In the genomic region with DNA sequence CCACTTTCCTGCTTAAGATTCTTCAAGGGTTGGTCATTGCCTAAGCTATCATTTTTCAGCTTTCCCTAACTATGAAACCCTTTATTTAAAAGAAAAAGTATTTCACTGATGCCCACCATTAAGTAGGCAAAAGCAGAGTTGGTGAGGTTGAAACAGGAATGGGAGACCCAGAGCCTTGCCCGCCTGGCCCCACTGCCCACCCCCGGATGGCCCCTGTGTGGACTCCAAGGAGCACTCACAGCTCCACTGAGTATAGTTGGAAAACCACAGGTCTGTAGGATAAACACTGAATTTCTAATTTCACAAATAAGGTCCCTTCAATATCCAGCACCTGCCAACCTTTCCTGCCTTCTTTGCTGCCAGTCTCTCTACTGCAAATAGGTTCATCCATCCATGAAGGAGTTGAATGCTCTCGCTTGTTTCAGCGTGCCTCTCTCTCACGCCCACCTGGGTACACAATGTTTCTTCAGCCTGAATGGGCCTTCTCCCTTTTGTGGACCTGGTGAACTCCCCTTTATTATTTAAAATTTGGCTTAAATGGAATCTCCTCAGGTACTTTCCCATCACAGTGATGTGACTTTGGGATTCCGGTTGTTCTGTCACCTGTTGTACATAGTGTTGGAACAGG, we compare ENCODE assay signal across 15 cellular contexts. TPM values are rescaled to one million over a fixed set of nuclear protein-coding genes. Genes with fewer than 3 reads are reported as not detected.
DNase-seq lines count a peak whose midpoint lies in the region; ATAC-seq and TF ChIP-seq lines count a peak whose summit lies in the region.
"Had no signal": no experiment of that assay in that cellular context is flagged by ENCODE, and none has a peak within 500 bp of the region (broad histone marks: within the 10 kb centered on the region; RNA-seq: fewer than 3 reads in every experiment).

No MANE protein-coding gene starts in this region.

- H3K4me2 ChIP-seq in hepatocyte, result no peak overlapping the region

- 94% methylated on average over 6 of the region's 6 CpGs for WGBS in hepatocyte (ENCODE audit: low lambda C conversion rate, missing lambda C conversion rate)

- H4K20me1 ChIP-seq in hepatocyte (ENCODE audit: insufficient read depth, poor library complexity, severe bottlenecking), result no peaks in the 10 kb centered on the region

- peak overlapping the region; percentile 53 for H2AFZ ChIP-seq in hepatocyte

- peaks cover 7% of the 10 kb centered on the region for H3K27me3 Mint-ChIP-seq in activated CD4-positive, alpha-beta T cell treated with anti-CD3 and anti-CD28 coated beads, Interleukin-2, amount 10 ng/mL, durations not matched to agents 24 days and 14 days
- no peaks in the 10 kb centered on the region for H3K27me3 Mint-ChIP-seq in activated CD4-positive, alpha-beta T cell treated with anti-CD3 and anti-CD28 coated beads for 36 hours
- H3K27me3 Mint-ChIP-seq in glutamatergic neuron (ENCODE audit: unreplicated experiment), result peaks cover 4% of the 10 kb centered on the region
- H3K27me3 Mint-ChIP-seq: activated B cell treated with CpG ODN at 0.5 μM for 24 hours had no signal

- no peaks in the 10 kb centered on the region for H3K36me3 Mint-ChIP-seq in activated CD4-positive, alpha-beta T cell treated with anti-CD3 and anti-CD28 coated beads, Interleukin-2, amount 10 ng/mL, durations not matched to agents 24 days and 14 days (ENCODE audit: low read depth)
- H3K36me3 Mint-ChIP-seq in activated CD4-positive, alpha-beta T cell treated with anti-CD3 and anti-CD28 coated beads for 36 hours (ENCODE audit: low read depth), result peaks cover 1% of the 10 kb centered on the region
- H3K36me3 Mint-ChIP-seq in glutamatergic neuron (ENCODE audit: unreplicated experiment), result peaks cover 4% of the 10 kb centered on the region

- intact Hi-C loops in activated CD4-positive, alpha-beta T cell treated with anti-CD3 and anti-CD28 coated beads, Interleukin-2, amount 10 ng/mL, durations not matched to agents 24 days and 14 days (cut with micrococcal nuclease), result no loop called here
- intact Hi-C loops in activated CD4-positive, alpha-beta T cell treated with anti-CD3 and anti-CD28 coated beads for 36 hours (cut with DNase I, micrococcal nuclease), result no loop called here

- ATAC-seq in activated CD4-positive, alpha-beta T cell treated with anti-CD3 and anti-CD28 coated beads for 36 hours, result no peak
- ATAC-seq in HG02973 (IDR thresholded peaks at IDR 0.05; ENCODE audit: unreplicated experiment), result no peak

- peaks cover 5% of the 10 kb centered on the region for H3K9me3 Mint-ChIP-seq in activated CD4-positive, alpha-beta T cell treated with anti-CD3 and anti-CD28 coated beads, Interleukin-2, amount 10 ng/mL, durations not matched to agents 24 days and 14 days
- H3K9me3 Mint-ChIP-seq in activated CD4-positive, alpha-beta T cell treated with anti-CD3 and anti-CD28 coated beads for 36 hours (ENCODE audit: low read depth), result peaks cover 5% of the 10 kb centered on the region
- peaks cover 7% of the 10 kb centered on the region for H3K9me3 Mint-ChIP-seq in glutamatergic neuron (ENCODE audit: unreplicated experiment)
- H3K9me3 Mint-ChIP-seq: activated B cell treated with CpG ODN at 0.5 μM for 24 hours had no signal

- no peak overlapping the region for H3K4me3 ChIP-seq in hepatocyte
- H3K4me3 ChIP-seq: sigmoid colon had no signal

- POLR2A ChIA-PET in activated CD4-positive, alpha-beta T cell treated with anti-CD3 and anti-CD28 coated beads for 36 hours (lab: Charles Lee), result interaction anchor here (0.6 kb wide), 1 partner anchor 56 kb away, joined by 4 read pairs; no protein-coding TSS in a partner anchor

- peaks cover 4% of the 10 kb centered on the region for H3K4me1 Mint-ChIP-seq in activated CD4-positive, alpha-beta T cell treated with anti-CD3 and anti-CD28 coated beads, Interleukin-2, amount 10 ng/mL, durations not matched to agents 24 days and 14 days
- peaks cover 9% of the 10 kb centered on the region for H3K4me1 Mint-ChIP-seq in activated CD4-positive, alpha-beta T cell treated with anti-CD3 and anti-CD28 coated beads for 36 hours
- H3K4me1 Mint-ChIP-seq in glutamatergic neuron (ENCODE audit: low read depth, unreplicated experiment), result no peaks in the 10 kb centered on the region
- H3K4me1 Mint-ChIP-seq: activated B cell treated with CpG ODN at 0.5 μM for 24 hours had no signal

- peak overlapping the region; percentile 88 for H3K27ac ChIP-seq in hepatocyte
- H3K27ac ChIP-seq: 22Rv1 had no signal

- H3K9me2 ChIP-seq in hepatocyte (replicated peaks; ENCODE audit: insufficient read depth), result no peaks in the 10 kb centered on the region

- H3K9me3 ChIP-seq in hepatocyte (ENCODE audit: low read depth), result no peaks in the 10 kb centered on the region
- H3K9me3 ChIP-seq: sigmoid colon had no signal

- TF ChIP-seq CTCF in hepatocyte (IDR thresholded peaks at IDR 0.05; ENCODE audit: poor library complexity) (no peak), glutamatergic neuron (IDR thresholded peaks at IDR 0.05; ENCODE audit: partially characterized antibody, unreplicated experiment) (no peak), GM10266 (IDR thresholded peaks at IDR 0.05; ENCODE audit: control insufficient read depth, insufficient read depth, low read depth, missing control alignments) (no peak)

- CTCF ChIA-PET in activated CD4-positive, alpha-beta T cell treated with anti-CD3 and anti-CD28 coated beads for 36 hours (lab: Charles Lee), result interaction anchor here (0.7 kb wide), 2 partner anchors 139 to 186 kb away, joined by 3 read pairs; no protein-coding TSS in a partner anchor

- H3K27ac Mint-ChIP-seq in activated CD4-positive, alpha-beta T cell treated with anti-CD3 and anti-CD28 coated beads, Interleukin-2, amount 10 ng/mL, durations not matched to agents 24 days and 14 days, result no peak overlapping the region
- no peak overlapping the region for H3K27ac Mint-ChIP-seq in activated CD4-positive, alpha-beta T cell treated with anti-CD3 and anti-CD28 coated beads for 36 hours
- no peak overlapping the region for H3K27ac Mint-ChIP-seq in glutamatergic neuron (ENCODE audit: unreplicated experiment)
- H3K27ac Mint-ChIP-seq: activated B cell treated with CpG ODN at 0.5 μM for 24 hours had no signal

- DNase-seq in activated CD4-positive, alpha-beta T cell treated with anti-CD3 and anti-CD28 coated beads, Interleukin-2, amount 10 ng/mL, durations not matched to agents 24 days and 14 days, result peak; percentile 50
- no peak for DNase-seq in activated CD4-positive, alpha-beta T cell treated with anti-CD3 and anti-CD28 coated beads for 36 hours
- DNase-seq in NCI-H2196 treated with DMSO at 0.1 percent for 48 hours (lab: John Stamatoyannopoulos, UW; ENCODE audit: unreplicated experiment) (peak; percentile 81), hepatocyte (ENCODE audit: low spot score) (no peak), glutamatergic neuron (no peak), GM10266 (ENCODE audit: extremely low spot score) (no peak)
- no peak for DNase-seq in effector CD8-positive, alpha-beta T cell (lab: John Stamatoyannopoulos, UW)
- DNase-seq: activated B cell treated with CpG ODN at 0.5 μM for 24 hours, activated T-cell treated with anti-CD3 and anti-CD28 coated beads for 4 hours, Calu3, islet precursor cell, MM.1S had no signal

- H3K4me1 ChIP-seq in hepatocyte (ENCODE audit: insufficient read depth), result peaks cover 11% of the 10 kb centered on the region
- H3K4me1 ChIP-seq: sigmoid colon had no signal

- H3K36me3 ChIP-seq in hepatocyte (replicated peaks; ENCODE audit: insufficient read depth, low read depth), result no peaks in the 10 kb centered on the region
- H3K36me3 ChIP-seq: sigmoid colon had no signal

- no peak overlapping the region for H3K4me3 Mint-ChIP-seq in activated CD4-positive, alpha-beta T cell treated with anti-CD3 and anti-CD28 coated beads, Interleukin-2, amount 10 ng/mL, durations not matched to agents 24 days and 14 days
- no peak overlapping the region for H3K4me3 Mint-ChIP-seq in activated CD4-positive, alpha-beta T cell treated with anti-CD3 and anti-CD28 coated beads for 36 hours
- no peak overlapping the region for H3K4me3 Mint-ChIP-seq in glutamatergic neuron (ENCODE audit: unreplicated experiment)
- H3K4me3 Mint-ChIP-seq: activated B cell treated with CpG ODN at 0.5 μM for 24 hours had no signal

- H3K27me3 ChIP-seq in hepatocyte, result no peaks in the 10 kb centered on the region
- H3K27me3 ChIP-seq: sigmoid colon had no signal

- H3K79me2 ChIP-seq in hepatocyte, result no peaks in the 10 kb centered on the region

RNA-seq across cellular contexts. Expression of gene ACAP2, which starts 8.7 kb away (rescaled TPM):
- 39.1 and 40.0 TPM in 2 replicates for total RNA-seq in activated CD4-positive, alpha-beta T cell treated with anti-CD3 and anti-CD28 coated beads, Interleukin-2, amount 10 ng/mL, durations not matched to agents 24 days and 14 days
- 10 to 100 TPM; 43.7 to 51.9 TPM for total RNA-seq in activated CD4-positive, alpha-beta T cell treated with anti-CD3 and anti-CD28 coated beads for 36 hours
- total RNA-seq in hepatocyte, result 41.8 and 47.4 TPM in 2 replicates
- polyA plus RNA-seq in hepatocyte, result 27.0 and 39.2 TPM in 2 replicates
- total RNA-seq in glutamatergic neuron (ENCODE audit: unreplicated experiment), result 60.9 TPM

Comparison
In these comparisons a context has a peak if more than half of its experiments do, and no peak if none do; other contexts are left out.
1. DNase-seq: peak in activated CD4-positive, alpha-beta T cell treated with anti-CD3 and anti-CD28 coated beads, Interleukin-2, amount 10 ng/mL, durations not matched to agents 24 days and 14 days (single experiment) and NCI-H2196 treated with DMSO at 0.1 percent for 48 hours (single experiment); none in activated CD4-positive, alpha-beta T cell treated with anti-CD3 and anti-CD28 coated beads for 36 hours (single experiment), hepatocyte (single experiment), glutamatergic neuron (single experiment), GM10266 (single experiment) and effector CD8-positive, alpha-beta T cell (single experiment).